In the genomic region with DNA sequence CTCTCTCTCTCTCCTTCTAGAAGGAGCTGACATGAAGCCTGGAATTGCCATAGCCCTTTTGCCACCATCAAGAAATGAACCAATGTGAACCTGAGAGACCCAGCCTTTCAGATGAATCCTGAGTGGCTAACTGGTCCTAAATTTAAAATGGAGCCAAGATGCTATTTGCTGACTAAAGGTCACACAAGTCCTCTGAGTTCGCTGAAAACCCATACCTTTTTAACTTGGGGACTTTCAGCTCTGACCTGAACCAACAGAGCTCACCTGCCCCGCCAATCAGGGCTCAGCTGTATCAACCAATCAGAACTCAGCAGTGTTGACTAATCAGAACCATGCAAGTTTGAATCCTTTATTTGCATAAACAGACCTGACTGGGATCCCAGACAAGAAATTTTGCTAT, we compare ENCODE assay signal across 35 cellular contexts.
"Had no signal": no experiment of that assay in that cellular context is flagged by ENCODE, and none has a peak within 500 bp of the region (broad histone marks: within the 10 kb centered on the region; RNA-seq: fewer than 3 reads in every experiment).

No MANE protein-coding gene starts in this region.

- H3K36me3 ChIP-seq: adrenal gland, cardiac muscle cell, esophagus squamous epithelium, gastroesophageal sphincter, heart right ventricle had no signal

- H3K4me3 ChIP-seq: adrenal gland, body of pancreas, cardiac muscle cell, coronary artery, dorsolateral prefrontal cortex, esophagus squamous epithelium, gastroesophageal sphincter, heart right ventricle had no signal

- H3K9me3 Mint-ChIP-seq: activated naive CD4-positive, alpha-beta T cell treated with anti-CD3 and anti-CD28 coated beads for 36 hours; activated naive CD4-positive, alpha-beta T cell treated with anti-CD3 and anti-CD28 coated beads, Interleukin-2, amount 50 U/mL, for 24 hours; activated naive CD8-positive, alpha-beta T cell treated with anti-CD3 and anti-CD28 coated beads for 36 hours; activated naive CD8-positive, alpha-beta T cell treated with anti-CD3 and anti-CD28 coated beads, Interleukin-2, amount 50 U/mL, for 24 hours; activated T-helper 2 cell treated with anti-CD3 and anti-CD28 coated beads, Interferon-gamma antibody, Interleukin-2, Interleukin-4, amounts not matched to agents 10 μg/mL and 5 μg/mL and 100 μg/mL, durations not matched to agents 14 hours and 24 hours and 36 hours; dendritic cell treated with granulocyte-macrophage colony-stimulating factor and Interleukin-4, amounts not matched to agents 40 ng/mL and 50 ng/mL, for 4 days; effector memory CD8-positive, alpha-beta T cell; T-helper 2 cell treated with Interferon-gamma antibody and Interleukin-4, amounts not matched to agents 5 μg/mL and 100 μg/mL, for 36 hours had no signal

- H3K27me3 Mint-ChIP-seq: activated CD4-positive, alpha-beta T cell treated with anti-CD3 and anti-CD28 coated beads for 36 hours; activated naive CD4-positive, alpha-beta T cell treated with anti-CD3 and anti-CD28 coated beads, Interleukin-2, amount 50 U/mL, for 24 hours; activated naive CD8-positive, alpha-beta T cell treated with anti-CD3 and anti-CD28 coated beads for 36 hours; activated naive CD8-positive, alpha-beta T cell treated with anti-CD3 and anti-CD28 coated beads, Interleukin-2, amount 50 U/mL, for 24 hours; dendritic cell treated with granulocyte-macrophage colony-stimulating factor and Interleukin-4, amounts not matched to agents 40 ng/mL and 50 ng/mL, for 4 days; effector memory CD8-positive, alpha-beta T cell; T-helper 17 cell had no signal

- H3K36me3 Mint-ChIP-seq: activated naive CD4-positive, alpha-beta T cell treated with anti-CD3 and anti-CD28 coated beads, Interleukin-2, amount 50 U/mL, for 24 hours; activated naive CD8-positive, alpha-beta T cell treated with anti-CD3 and anti-CD28 coated beads for 36 hours had no signal

- DNase-seq: activated CD4-positive, alpha-beta memory T cell treated with anti-CD3 and anti-CD28 coated beads, Interleukin-2, amount 10 ng/mL, durations not matched to agents 7 days and 5 days; activated CD4-positive, alpha-beta T cell treated with anti-CD3 and anti-CD28 coated beads for 36 hours; activated CD4-positive, alpha-beta T cell treated with anti-CD3 and anti-CD28 coated beads, Interleukin-2, amount 10 ng/mL, durations not matched to agents 24 days and 14 days; activated CD4-positive, CD25-positive, alpha-beta regulatory T cell; activated CD4-positive, CD25-positive, alpha-beta regulatory T cell treated with anti-CD3 and anti-CD28 coated beads, Interleukin-2, amount 50 U/mL, for 72 hours; activated CD8-positive, alpha-beta memory T cell treated with anti-CD3 and anti-CD28 coated beads, Interleukin-2, amount 10 ng/mL, durations not matched to agents 7 days and 5 days; activated CD8-positive, alpha-beta memory T cell treated with anti-CD3 and anti-CD28 coated beads, Interleukin-2, amount 50 U/mL, for 4 hours; activated effector memory CD4-positive, alpha-beta T cell treated with anti-CD3 and anti-CD28 coated beads, Interleukin-2, amount 50 U/mL, for 16 hours; activated naive CD4-positive, alpha-beta T cell treated with anti-CD3 and anti-CD28 coated beads for 36 hours; activated naive CD8-positive, alpha-beta T cell treated with anti-CD3 and anti-CD28 coated beads for 36 hours; activated naive CD8-positive, alpha-beta T cell treated with anti-CD3 and anti-CD28 coated beads, Interleukin-2, amount 50 U/mL, for 24 hours; activated T-cell treated with anti-CD3 and anti-CD28 coated beads, Interleukin-2, amount 50 U/mL, for 1 hour; activated T-cell treated with anti-CD3 and anti-CD28 coated beads, Interleukin-2, amount 50 U/mL, for 48 hours; adrenal gland; amygdala; aorta; body of pancreas; central memory CD4-positive, alpha-beta T cell; dorsolateral prefrontal cortex; effector CD4-positive, alpha-beta T cell; effector memory CD8-positive, alpha-beta T cell; erythroblast; esophagus squamous epithelium; foreskin melanocyte; heart right ventricle; T-helper 1 cell; T-helper 17 cell had no signal

- H3K27ac ChIP-seq: adrenal gland, body of pancreas, cardiac muscle cell, coronary artery, dorsolateral prefrontal cortex, esophagus squamous epithelium, gastroesophageal sphincter, heart right ventricle had no signal

- H3K9me3 ChIP-seq: adrenal gland, body of pancreas, esophagus squamous epithelium, gastroesophageal sphincter, heart right ventricle had no signal

- ATAC-seq: activated CD4-positive, alpha-beta T cell treated with anti-CD3 and anti-CD28 coated beads for 36 hours; activated CD8-positive, alpha-beta memory T cell treated with anti-CD3 and anti-CD28 coated beads, Interleukin-2, amount 10 ng/mL, durations not matched to agents 7 days and 5 days; activated naive CD8-positive, alpha-beta T cell treated with anti-CD3 and anti-CD28 coated beads, Interleukin-2, amount 50 U/mL, for 24 hours; body of pancreas; effector memory CD8-positive, alpha-beta T cell; gastroesophageal sphincter; heart right ventricle; T-helper 17 cell had no signal

- H3K27me3 ChIP-seq: adrenal gland, body of pancreas, cardiac muscle cell, esophagus squamous epithelium, gastroesophageal sphincter, heart right ventricle had no signal

- H3K4me3 Mint-ChIP-seq: activated CD4-positive, alpha-beta memory T cell treated with anti-CD3 and anti-CD28 coated beads, Interleukin-2, amount 10 ng/mL, durations not matched to agents 7 days and 5 days; activated CD4-positive, alpha-beta T cell treated with anti-CD3 and anti-CD28 coated beads for 36 hours; activated CD4-positive, alpha-beta T cell treated with anti-CD3 and anti-CD28 coated beads, Interleukin-2, amount 10 ng/mL, durations not matched to agents 24 days and 14 days; activated CD8-positive, alpha-beta memory T cell treated with anti-CD3 and anti-CD28 coated beads, Interleukin-2, amount 10 ng/mL, durations not matched to agents 7 days and 5 days; activated naive CD4-positive, alpha-beta T cell treated with anti-CD3 and anti-CD28 coated beads for 36 hours; activated naive CD4-positive, alpha-beta T cell treated with anti-CD3 and anti-CD28 coated beads, Interleukin-2, amount 50 U/mL, for 24 hours; activated naive CD8-positive, alpha-beta T cell treated with anti-CD3 and anti-CD28 coated beads for 36 hours; activated naive CD8-positive, alpha-beta T cell treated with anti-CD3 and anti-CD28 coated beads, Interleukin-2, amount 50 U/mL, for 24 hours; activated T-helper 1 cell treated with anti-CD3 and anti-CD28 coated beads, Interleukin-12 subunit alpha, Interleukin-12 subunit beta, Interleukin-2, Interleukin-4 antibody, amounts not matched to agents 30 ng/mL and 10 ng/mL and 1 ng/mL, durations not matched to agents 14 hours and 24 hours and 36 hours; dendritic cell treated with granulocyte-macrophage colony-stimulating factor and Interleukin-4, amounts not matched to agents 40 ng/mL and 50 ng/mL, for 4 days; effector memory CD8-positive, alpha-beta T cell; T-helper 17 cell; T-helper 2 cell treated with Interferon-gamma antibody and Interleukin-4, amounts not matched to agents 5 μg/mL and 100 μg/mL, for 36 hours had no signal

- H3K27ac Mint-ChIP-seq: activated CD4-positive, alpha-beta memory T cell treated with anti-CD3 and anti-CD28 coated beads, Interleukin-2, amount 10 ng/mL, durations not matched to agents 7 days and 5 days; activated CD4-positive, alpha-beta T cell treated with anti-CD3 and anti-CD28 coated beads for 36 hours; activated CD4-positive, alpha-beta T cell treated with anti-CD3 and anti-CD28 coated beads, Interleukin-2, amount 10 ng/mL, durations not matched to agents 24 days and 14 days; activated CD8-positive, alpha-beta memory T cell treated with anti-CD3 and anti-CD28 coated beads, Interleukin-2, amount 10 ng/mL, durations not matched to agents 7 days and 5 days; activated naive CD4-positive, alpha-beta T cell treated with anti-CD3 and anti-CD28 coated beads for 36 hours; activated naive CD4-positive, alpha-beta T cell treated with anti-CD3 and anti-CD28 coated beads, Interleukin-2, amount 50 U/mL, for 24 hours; activated naive CD8-positive, alpha-beta T cell treated with anti-CD3 and anti-CD28 coated beads for 36 hours; activated naive CD8-positive, alpha-beta T cell treated with anti-CD3 and anti-CD28 coated beads, Interleukin-2, amount 50 U/mL, for 24 hours; activated T-helper 1 cell treated with anti-CD3 and anti-CD28 coated beads, Interleukin-12 subunit alpha, Interleukin-12 subunit beta, Interleukin-2, Interleukin-4 antibody, amounts not matched to agents 30 ng/mL and 10 ng/mL and 1 ng/mL, durations not matched to agents 14 hours and 24 hours and 36 hours; activated T-helper 2 cell treated with anti-CD3 and anti-CD28 coated beads, Interferon-gamma antibody, Interleukin-2, Interleukin-4, amounts not matched to agents 10 μg/mL and 5 μg/mL and 100 μg/mL, durations not matched to agents 14 hours and 24 hours and 36 hours; dendritic cell treated with granulocyte-macrophage colony-stimulating factor and Interleukin-4, amounts not matched to agents 40 ng/mL and 50 ng/mL, for 4 days; effector memory CD8-positive, alpha-beta T cell; T-helper 2 cell treated with Interferon-gamma antibody and Interleukin-4, amounts not matched to agents 5 μg/mL and 100 μg/mL, for 36 hours had no signal
